ENCODE assay signal across 8 cellular contexts in the genomic region with DNA sequence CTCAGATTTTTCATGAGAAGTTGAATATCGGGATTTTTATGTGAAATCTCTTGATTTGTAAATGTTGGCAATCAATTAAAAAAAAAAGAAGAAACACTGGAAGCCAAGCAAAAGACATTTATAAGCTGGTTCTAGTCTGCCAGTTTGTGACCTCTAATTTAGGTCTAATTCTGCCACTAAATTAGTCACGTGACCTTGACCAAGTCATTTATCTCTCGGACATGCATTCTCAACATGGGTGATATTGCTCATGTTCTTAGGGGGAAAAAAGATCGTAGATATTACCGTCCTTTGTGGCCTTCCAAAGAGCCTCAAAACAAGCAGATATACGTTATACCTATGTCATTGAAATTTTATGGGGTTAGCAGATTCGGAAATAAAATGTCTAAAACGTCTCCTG. TPM values are rescaled to one million over a fixed set of nuclear protein-coding genes. Genes with fewer than 3 reads are reported as not detected.
DNase-seq lines count a peak whose midpoint lies in the region; ATAC-seq and TF ChIP-seq lines count a peak whose summit lies in the region.

No MANE protein-coding gene starts in this region.

- TF ChIP-seq POLR2A in gastrocnemius medialis (IDR thresholded peaks at IDR 0.05), result no peak

- H3K9me3 ChIP-seq in gastrocnemius medialis, result no peaks in the 10 kb centered on the region

- no peak for TF ChIP-seq CTCF in GM23338 (conservative IDR thresholded peaks at IDR 0.05; ENCODE audit: low read depth in 2 of 2)
- no peak for TF ChIP-seq CTCF in fibroblast of the aortic adventitia (IDR thresholded peaks at IDR 0.05; ENCODE audit: insufficient read depth, low read length)
- no peak for TF ChIP-seq CTCF in gastrocnemius medialis (IDR thresholded peaks at IDR 0.05 in 4 of 5, conservative IDR thresholded peaks at IDR 0.05 in 1 of 5)

- H3K4me2 ChIP-seq in GM23338, result peak overlapping the region; percentile 92

- ATAC-seq in GM23338, result no peak
- ATAC-seq in gastrocnemius medialis, result no peak
- ATAC-seq in GM21737 (IDR thresholded peaks at IDR 0.05; ENCODE audit: unreplicated experiment), result no peak

- H3K4me3 ChIP-seq in GM23338, result peak overlapping the region; percentile 74
- H3K4me3 ChIP-seq in fibroblast of the aortic adventitia (ENCODE audit: low read depth, low read length), result peak overlapping the region; percentile 91
- peak overlapping the region; percentile 62 to 90 (median 75) for H3K4me3 ChIP-seq in gastrocnemius medialis

- H3F3A ChIP-seq in GM23338 (replicated peaks; ENCODE audit: low read depth), result no peaks in the 10 kb centered on the region

- intact Hi-C loops in gastrocnemius medialis (cut with DNase I; ENCODE audit: low total_unique reads), result no loop called here

- peaks cover 37% of the 10 kb centered on the region for H3K9me3 Mint-ChIP-seq in GM23338

- H2AFZ ChIP-seq in GM23338, result peak overlapping the region; percentile 98; the same call in 1 of the 2 replicates

- H3K36me3 ChIP-seq in GM23338 (ENCODE audit: insufficient read depth) (no peaks in the 10 kb centered on the region; the same call in none of the 2 replicates), gastrocnemius medialis (no peaks in the 10 kb centered on the region)

- H3K9me2 ChIP-seq in GM23338 (ENCODE audit: insufficient read depth), result peaks cover 7% of the 10 kb centered on the region

- H3K4me1 Mint-ChIP-seq in GM23338, result peaks cover 7% of the 10 kb centered on the region; the same call in 1 of the 3 replicates

- DNase-seq in GM23338 (ENCODE audit: low spot score) (no peak), SK-N-DZ (ENCODE audit: low spot score) (peak; percentile 11), fibroblast of the aortic adventitia (ENCODE audit: low read depth) (peak; percentile 22), gastrocnemius medialis (no peak), NCI-H1436 treated with DMSO at 0.1 percent for 48 hours (lab: John Stamatoyannopoulos, UW) (no peak), SW480 (ENCODE audit: low spot score) (no peak), NCI-H2107 treated with DMSO at 0.1 percent for 48 hours (lab: John Stamatoyannopoulos, UW; ENCODE audit: unreplicated experiment) (no peak)

- peaks cover 4% of the 10 kb centered on the region; the same call in 1 of the 2 replicates for H3K79me2 ChIP-seq in GM23338 (replicated peaks; ENCODE audit: insufficient read depth)

- H3K4me1 ChIP-seq in GM23338 (ENCODE audit: insufficient read depth), result peaks cover 12% of the 10 kb centered on the region
- peaks cover 8 to 18% of the 10 kb centered on the region in 2 donors for H3K4me1 ChIP-seq in gastrocnemius medialis

- peaks cover 24% of the 10 kb centered on the region for H3K27me3 Mint-ChIP-seq in GM23338 (ENCODE audit: insufficient read depth, low read depth, poor library complexity)

- in situ Hi-C loops in gastrocnemius medialis (cut with MboI; ENCODE audit: low sequenced_read_pairs in 4 of 4), result no loop called here

- H4K20me1 ChIP-seq in GM23338 (replicated peaks; ENCODE audit: insufficient read depth), result no peaks in the 10 kb centered on the region

- H3K27me3 ChIP-seq in GM23338 (ENCODE audit: insufficient read depth) (peaks cover 24% of the 10 kb centered on the region), gastrocnemius medialis (no peaks in the 10 kb centered on the region)

- no peak overlapping the region for H3K27ac ChIP-seq in GM23338 (ENCODE audit: low read depth)
- H3K27ac ChIP-seq in gastrocnemius medialis, result peak overlapping the region; percentile 59 to 87 (median 82)

- peaks cover 24% of the 10 kb centered on the region for H3K36me3 Mint-ChIP-seq in GM23338 (ENCODE audit: low read depth)

- no peak overlapping the region for H3K27ac Mint-ChIP-seq in GM23338

- H3K4me3 Mint-ChIP-seq in GM23338, result peak overlapping the region; percentile 98

TF ChIP-seq in GM23338, 12 proteins besides CTCF, POLR2A, EP300 and RAD21:
- TF ChIP-seq, protein P1, sequence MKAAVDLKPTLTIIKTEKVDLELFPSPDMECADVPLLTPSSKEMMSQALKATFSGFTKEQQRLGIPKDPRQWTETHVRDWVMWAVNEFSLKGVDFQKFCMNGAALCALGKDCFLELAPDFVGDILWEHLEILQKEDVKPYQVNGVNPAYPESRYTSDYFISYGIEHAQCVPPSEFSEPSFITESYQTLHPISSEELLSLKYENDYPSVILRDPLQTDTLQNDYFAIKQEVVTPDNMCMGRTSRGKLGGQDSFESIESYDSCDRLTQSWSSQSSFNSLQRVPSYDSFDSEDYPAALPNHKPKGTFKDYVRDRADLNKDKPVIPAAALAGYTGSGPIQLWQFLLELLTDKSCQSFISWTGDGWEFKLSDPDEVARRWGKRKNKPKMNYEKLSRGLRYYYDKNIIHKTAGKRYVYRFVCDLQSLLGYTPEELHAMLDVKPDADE (IDR thresholded peaks at IDR 0.05), result no peak
- TF ChIP-seq JUNB (IDR thresholded peaks at IDR 0.05; ENCODE audit: unreplicated experiment) (no peak), CREB1 (CRISPR knock-in tag; IDR thresholded peaks at IDR 0.05; ENCODE audit: low read depth) (no peak), ZNF462 (CRISPR knock-in tag; IDR thresholded peaks at IDR 0.05) (no peak)

RNA-seq across cellular contexts. Expression of gene PTPDC1, which starts 52.9 kb away (rescaled TPM):
- total RNA-seq in GM23338 (2014; rRNA removed; shearing (Covaris generic)), result 10.0 and 10.6 TPM in 2 replicates
- polyA plus RNA-seq in GM23338 (2016; fragmentation: Nextera tagmentation; extraction: Ambion mirVana), result 3.8 and 4.3 TPM in 2 replicates
- 12.6 and 15.4 TPM in 2 replicates for polyA plus RNA-seq in SK-N-DZ (2014; cell fraction: cytosol; rRNA removed)
- 26.7 and 35.5 TPM in 2 replicates for polyA plus RNA-seq in SK-N-DZ (2014; cell fraction: nucleus; rRNA removed)
- total RNA-seq in fibroblast of the aortic adventitia (ENCODE audit: low replicate concordance), result 6.6 and 10.8 TPM in 2 replicates
- total RNA-seq in gastrocnemius medialis, result 10 to 100 TPM in 2 of 4 donors, 1 to 10 TPM in 2; 4.3 to 11.4 (median 10.2) TPM

Comparison
In these comparisons a context has a peak if more than half of its experiments do, and no peak if none do; other contexts are left out.
1. DNase-seq: peak in SK-N-DZ (single experiment) and fibroblast of the aortic adventitia (single experiment); none in GM23338 (single experiment), gastrocnemius medialis (0 of 2), NCI-H1436 treated with DMSO at 0.1 percent for 48 hours (single experiment), SW480 (single experiment) and NCI-H2107 treated with DMSO at 0.1 percent for 48 hours (single experiment).
2. Peak in every context shown above with its lines, with median percentiles within 50 percentile points of each other: H3K4me3 ChIP-seq.